1 cellular context compared by ENCODE assay signal in the genomic region with DNA sequence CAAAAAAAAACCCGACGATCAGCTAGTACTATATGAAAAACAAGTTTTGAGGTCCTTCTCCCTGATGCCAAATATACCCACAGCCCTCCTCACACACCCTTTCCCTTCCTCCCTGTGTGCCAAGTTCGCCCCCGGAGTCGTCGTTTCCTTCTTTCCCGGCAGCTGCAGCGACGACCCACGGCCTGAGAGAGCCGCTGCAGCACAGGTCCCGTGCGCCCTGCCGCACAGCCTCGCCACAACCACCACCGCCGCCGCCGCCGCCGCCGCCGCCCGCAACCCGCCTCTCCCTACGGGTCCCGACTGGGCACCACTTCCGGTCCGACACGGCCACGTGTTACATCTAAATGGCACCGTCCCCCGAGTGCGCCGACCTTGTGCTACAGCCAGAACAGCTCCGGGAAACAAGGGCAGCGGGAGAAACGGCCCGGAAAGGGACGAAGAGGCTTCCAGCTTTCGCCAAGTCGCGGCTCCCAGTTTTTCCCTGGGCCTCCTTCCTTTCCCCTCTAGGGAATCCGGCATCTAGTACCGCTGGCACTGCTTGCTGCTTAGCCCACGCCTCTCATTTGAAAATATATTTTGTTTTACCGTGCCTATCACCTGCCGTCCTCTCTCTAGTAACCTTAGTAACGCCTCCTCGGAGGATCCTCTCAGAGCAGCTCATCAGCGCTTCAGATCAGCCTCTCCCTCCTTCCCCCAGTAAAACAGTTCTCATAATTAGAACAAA.
TF ChIP-seq lines count a peak whose summit lies in the region.

A gene with protein sequence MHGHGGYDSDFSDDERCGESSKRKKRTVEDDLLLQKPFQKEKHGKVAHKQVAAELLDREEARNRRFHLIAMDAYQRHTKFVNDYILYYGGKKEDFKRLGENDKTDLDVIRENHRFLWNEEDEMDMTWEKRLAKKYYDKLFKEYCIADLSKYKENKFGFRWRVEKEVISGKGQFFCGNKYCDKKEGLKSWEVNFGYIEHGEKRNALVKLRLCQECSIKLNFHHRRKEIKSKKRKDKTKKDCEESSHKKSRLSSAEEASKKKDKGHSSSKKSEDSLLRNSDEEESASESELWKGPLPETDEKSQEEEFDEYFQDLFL (minus strand): TSS at position 315 of the 724 bp plus-strand sequence. CDS start 2,486 bp downstream, outside the sequence.

TF ChIP-seq in HepG2, 621 proteins besides CTCF, POLR2A, EP300 and RAD21 (continued from another document and continues in another):
- TF ChIP-seq, protein P1, sequence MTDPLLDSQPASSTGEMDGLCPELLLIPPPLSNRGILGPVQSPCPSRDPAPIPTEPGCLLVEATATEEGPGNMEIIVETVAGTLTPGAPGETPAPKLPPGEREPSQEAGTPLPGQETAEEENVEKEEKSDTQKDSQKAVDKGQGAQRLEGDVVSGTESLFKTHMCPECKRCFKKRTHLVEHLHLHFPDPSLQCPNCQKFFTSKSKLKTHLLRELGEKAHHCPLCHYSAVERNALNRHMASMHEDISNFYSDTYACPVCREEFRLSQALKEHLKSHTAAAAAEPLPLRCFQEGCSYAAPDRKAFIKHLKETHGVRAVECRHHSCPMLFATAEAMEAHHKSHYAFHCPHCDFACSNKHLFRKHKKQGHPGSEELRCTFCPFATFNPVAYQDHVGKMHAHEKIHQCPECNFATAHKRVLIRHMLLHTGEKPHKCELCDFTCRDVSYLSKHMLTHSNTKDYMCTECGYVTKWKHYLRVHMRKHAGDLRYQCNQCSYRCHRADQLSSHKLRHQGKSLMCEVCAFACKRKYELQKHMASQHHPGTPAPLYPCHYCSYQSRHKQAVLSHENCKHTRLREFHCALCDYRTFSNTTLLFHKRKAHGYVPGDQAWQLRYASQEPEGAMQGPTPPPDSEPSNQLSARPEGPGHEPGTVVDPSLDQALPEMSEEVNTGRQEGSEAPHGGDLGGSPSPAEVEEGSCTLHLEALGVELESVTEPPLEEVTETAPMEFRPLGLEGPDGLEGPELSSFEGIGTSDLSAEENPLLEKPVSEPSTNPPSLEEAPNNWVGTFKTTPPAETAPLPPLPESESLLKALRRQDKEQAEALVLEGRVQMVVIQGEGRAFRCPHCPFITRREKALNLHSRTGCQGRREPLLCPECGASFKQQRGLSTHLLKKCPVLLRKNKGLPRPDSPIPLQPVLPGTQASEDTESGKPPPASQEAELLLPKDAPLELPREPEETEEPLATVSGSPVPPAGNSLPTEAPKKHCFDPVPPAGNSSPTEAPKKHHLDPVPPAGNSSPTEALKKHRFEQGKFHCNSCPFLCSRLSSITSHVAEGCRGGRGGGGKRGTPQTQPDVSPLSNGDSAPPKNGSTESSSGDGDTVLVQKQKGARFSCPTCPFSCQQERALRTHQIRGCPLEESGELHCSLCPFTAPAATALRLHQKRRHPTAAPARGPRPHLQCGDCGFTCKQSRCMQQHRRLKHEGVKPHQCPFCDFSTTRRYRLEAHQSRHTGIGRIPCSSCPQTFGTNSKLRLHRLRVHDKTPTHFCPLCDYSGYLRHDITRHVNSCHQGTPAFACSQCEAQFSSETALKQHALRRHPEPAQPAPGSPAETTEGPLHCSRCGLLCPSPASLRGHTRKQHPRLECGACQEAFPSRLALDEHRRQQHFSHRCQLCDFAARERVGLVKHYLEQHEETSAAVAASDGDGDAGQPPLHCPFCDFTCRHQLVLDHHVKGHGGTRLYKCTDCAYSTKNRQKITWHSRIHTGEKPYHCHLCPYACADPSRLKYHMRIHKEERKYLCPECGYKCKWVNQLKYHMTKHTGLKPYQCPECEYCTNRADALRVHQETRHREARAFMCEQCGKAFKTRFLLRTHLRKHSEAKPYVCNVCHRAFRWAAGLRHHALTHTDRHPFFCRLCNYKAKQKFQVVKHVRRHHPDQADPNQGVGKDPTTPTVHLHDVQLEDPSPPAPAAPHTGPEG (CRISPR knock-in tag; IDR thresholded peaks at IDR 0.05): no peak
- peak; percentile 61; the same call in 1 of the 2 replicates for TF ChIP-seq ZFP90 (CRISPR knock-in tag; IDR thresholded peaks at IDR 0.05; ENCODE audit: borderline replicate concordance)
- no peak for TF ChIP-seq PCBP2 (optimal IDR thresholded peaks at IDR 0.05; ENCODE audit: low read depth, low read length, poor library complexity, severe bottlenecking)
- TF ChIP-seq ZIK1 (CRISPR knock-in tag; IDR thresholded peaks at IDR 0.05; ENCODE audit: borderline replicate concordance, low read depth): peak; percentile 66; the same call in 1 of the 2 replicates
- peak; percentile 82; the same call in 1 of the 2 replicates for TF ChIP-seq MAF1 (CRISPR knock-in tag; IDR thresholded peaks at IDR 0.05; ENCODE audit: borderline replicate concordance)
- peak; percentile 74 for TF ChIP-seq ESRRA (CRISPR knock-in tag; IDR thresholded peaks at IDR 0.05; ENCODE audit: low read depth)
- peak; percentile 91; the same call in 2 of the 3 replicates for TF ChIP-seq MXI1 (IDR thresholded peaks at IDR 0.05; ENCODE audit: borderline replicate concordance, low read depth, low read length)
- peak; percentile 83 for TF ChIP-seq ELF1 (CRISPR knock-in tag; IDR thresholded peaks at IDR 0.05)
- TF ChIP-seq XBP1 (CRISPR knock-in tag; IDR thresholded peaks at IDR 0.05): peak; percentile 53; the same call in 1 of the 2 replicates
- TF ChIP-seq, protein P2, sequence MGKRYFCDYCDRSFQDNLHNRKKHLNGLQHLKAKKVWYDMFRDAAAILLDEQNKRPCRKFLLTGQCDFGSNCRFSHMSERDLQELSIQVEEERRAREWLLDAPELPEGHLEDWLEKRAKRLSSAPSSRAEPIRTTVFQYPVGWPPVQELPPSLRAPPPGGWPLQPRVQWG (CRISPR knock-in tag; IDR thresholded peaks at IDR 0.05; ENCODE audit: borderline replicate concordance, low read depth): no peak
- TF ChIP-seq, protein P3, sequence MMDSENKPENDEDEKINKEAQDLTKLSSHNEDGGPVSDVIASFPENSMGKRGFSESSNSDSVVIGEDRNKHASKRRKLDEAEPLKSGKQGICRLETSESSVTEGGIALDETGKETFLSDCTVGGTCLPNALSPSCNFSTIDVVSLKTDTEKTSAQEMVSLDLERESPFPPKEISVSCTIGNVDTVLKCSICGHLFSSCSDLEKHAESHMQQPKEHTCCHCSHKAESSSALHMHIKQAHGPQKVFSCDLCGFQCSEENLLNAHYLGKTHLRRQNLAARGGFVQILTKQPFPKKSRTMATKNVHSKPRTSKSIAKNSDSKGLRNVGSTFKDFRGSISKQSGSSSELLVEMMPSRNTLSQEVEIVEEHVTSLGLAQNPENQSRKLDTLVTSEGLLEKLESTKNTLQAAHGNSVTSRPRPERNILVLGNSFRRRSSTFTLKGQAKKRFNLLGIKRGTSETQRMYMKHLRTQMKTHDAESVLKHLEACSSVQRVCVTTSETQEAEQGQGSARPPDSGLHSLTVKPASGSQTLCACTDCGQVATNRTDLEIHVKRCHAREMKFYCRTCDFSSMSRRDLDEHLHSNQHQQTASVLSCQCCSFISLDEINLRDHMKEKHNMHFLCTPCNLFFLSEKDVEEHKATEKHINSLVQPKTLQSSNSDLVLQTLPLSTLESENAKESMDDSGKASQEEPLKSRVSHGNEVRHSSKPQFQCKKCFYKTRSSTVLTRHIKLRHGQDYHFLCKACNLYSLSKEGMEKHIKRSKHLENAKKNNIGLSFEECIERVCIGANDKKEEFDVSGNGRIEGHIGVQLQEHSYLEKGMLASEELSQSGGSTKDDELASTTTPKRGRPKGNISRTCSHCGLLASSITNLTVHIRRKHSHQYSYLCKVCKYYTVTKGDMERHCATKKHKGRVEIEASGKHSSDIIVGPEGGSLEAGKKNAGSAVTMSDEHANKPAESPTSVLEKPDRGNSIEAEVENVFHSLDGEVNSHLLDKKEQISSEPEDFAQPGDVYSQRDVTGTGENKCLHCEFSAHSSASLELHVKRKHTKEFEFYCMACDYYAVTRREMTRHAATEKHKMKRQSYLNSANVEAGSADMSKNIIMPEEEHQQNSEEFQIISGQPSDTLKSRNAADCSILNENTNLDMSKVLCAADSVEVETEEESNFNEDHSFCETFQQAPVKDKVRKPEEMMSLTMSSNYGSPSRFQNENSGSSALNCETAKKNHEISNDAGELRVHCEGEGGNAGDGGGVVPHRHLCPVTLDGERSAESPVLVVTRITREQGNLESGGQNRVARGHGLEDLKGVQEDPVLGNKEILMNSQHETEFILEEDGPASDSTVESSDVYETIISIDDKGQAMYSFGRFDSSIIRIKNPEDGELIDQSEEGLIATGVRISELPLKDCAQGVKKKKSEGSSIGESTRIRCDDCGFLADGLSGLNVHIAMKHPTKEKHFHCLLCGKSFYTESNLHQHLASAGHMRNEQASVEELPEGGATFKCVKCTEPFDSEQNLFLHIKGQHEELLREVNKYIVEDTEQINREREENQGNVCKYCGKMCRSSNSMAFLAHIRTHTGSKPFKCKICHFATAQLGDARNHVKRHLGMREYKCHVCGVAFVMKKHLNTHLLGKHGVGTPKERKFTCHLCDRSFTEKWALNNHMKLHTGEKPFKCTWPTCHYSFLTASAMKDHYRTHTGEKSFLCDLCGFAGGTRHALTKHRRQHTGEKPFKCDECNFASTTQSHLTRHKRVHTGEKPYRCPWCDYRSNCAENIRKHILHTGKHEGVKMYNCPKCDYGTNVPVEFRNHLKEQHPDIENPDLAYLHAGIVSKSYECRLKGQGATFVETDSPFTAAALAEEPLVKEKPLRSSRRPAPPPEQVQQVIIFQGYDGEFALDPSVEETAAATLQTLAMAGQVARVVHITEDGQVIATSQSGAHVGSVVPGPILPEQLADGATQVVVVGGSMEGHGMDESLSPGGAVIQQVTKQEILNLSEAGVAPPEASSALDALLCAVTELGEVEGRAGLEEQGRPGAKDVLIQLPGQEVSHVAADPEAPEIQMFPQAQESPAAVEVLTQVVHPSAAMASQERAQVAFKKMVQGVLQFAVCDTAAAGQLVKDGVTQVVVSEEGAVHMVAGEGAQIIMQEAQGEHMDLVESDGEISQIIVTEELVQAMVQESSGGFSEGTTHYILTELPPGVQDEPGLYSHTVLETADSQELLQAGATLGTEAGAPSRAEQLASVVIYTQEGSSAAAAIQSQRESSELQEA (CRISPR knock-in tag; IDR thresholded peaks at IDR 0.05; ENCODE audit: not compliant biosample characterization): peak; percentile 47
- TF ChIP-seq TCF7 (IDR thresholded peaks at IDR 0.05; ENCODE audit: low read depth): no peak
- TF ChIP-seq DNMT3B (CRISPR knock-in tag; conservative IDR thresholded peaks at IDR 0.05): peak; percentile 77; the same call in 1 of the 2 replicates
- peak; percentile 77 for TF ChIP-seq MED1 (CRISPR knock-in tag; IDR thresholded peaks at IDR 0.05)
- TF ChIP-seq ZNF496 (CRISPR knock-in tag; IDR thresholded peaks at IDR 0.05; ENCODE audit: insufficient replicate concordance): no peak
- peak; percentile 80; the same call in 1 of the 2 replicates for TF ChIP-seq ZNF329 (CRISPR knock-in tag; IDR thresholded peaks at IDR 0.05; ENCODE audit: low read depth)
- no peak for TF ChIP-seq NBN (conservative IDR thresholded peaks at IDR 0.05)
- no peak for TF ChIP-seq ZNF570 (CRISPR knock-in tag; IDR thresholded peaks at IDR 0.05; ENCODE audit: borderline replicate concordance)
- peak; percentile 99 for TF ChIP-seq YEATS4 (CRISPR knock-in tag; IDR thresholded peaks at IDR 0.05; ENCODE audit: borderline replicate concordance)
- TF ChIP-seq ZSCAN20 (CRISPR knock-in tag; IDR thresholded peaks at IDR 0.05; ENCODE audit: borderline replicate concordance): no peak
- peak; percentile 61; the same call in 1 of the 2 replicates for TF ChIP-seq SP140L (CRISPR knock-in tag; IDR thresholded peaks at IDR 0.05; ENCODE audit: borderline replicate concordance)
- TF ChIP-seq THAP11 (CRISPR knock-in tag; IDR thresholded peaks at IDR 0.05): peak; percentile 96
- peak; percentile 61; the same call in 1 of the 2 replicates for TF ChIP-seq HIVEP1 (CRISPR knock-in tag; IDR thresholded peaks at IDR 0.05)
- TF ChIP-seq ZSCAN9 (CRISPR knock-in tag; IDR thresholded peaks at IDR 0.05; ENCODE audit: borderline replicate concordance): peak; percentile 71; the same call in 1 of the 2 replicates
- TF ChIP-seq ARID2 (CRISPR knock-in tag; IDR thresholded peaks at IDR 0.05; ENCODE audit: borderline replicate concordance): peak; percentile 73; the same call in 1 of the 2 replicates
- TF ChIP-seq, protein P4, sequence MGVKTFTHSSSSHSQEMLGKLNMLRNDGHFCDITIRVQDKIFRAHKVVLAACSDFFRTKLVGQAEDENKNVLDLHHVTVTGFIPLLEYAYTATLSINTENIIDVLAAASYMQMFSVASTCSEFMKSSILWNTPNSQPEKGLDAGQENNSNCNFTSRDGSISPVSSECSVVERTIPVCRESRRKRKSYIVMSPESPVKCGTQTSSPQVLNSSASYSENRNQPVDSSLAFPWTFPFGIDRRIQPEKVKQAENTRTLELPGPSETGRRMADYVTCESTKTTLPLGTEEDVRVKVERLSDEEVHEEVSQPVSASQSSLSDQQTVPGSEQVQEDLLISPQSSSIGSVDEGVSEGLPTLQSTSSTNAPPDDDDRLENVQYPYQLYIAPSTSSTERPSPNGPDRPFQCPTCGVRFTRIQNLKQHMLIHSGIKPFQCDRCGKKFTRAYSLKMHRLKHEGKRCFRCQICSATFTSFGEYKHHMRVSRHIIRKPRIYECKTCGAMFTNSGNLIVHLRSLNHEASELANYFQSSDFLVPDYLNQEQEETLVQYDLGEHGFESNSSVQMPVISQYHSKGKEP (CRISPR knock-in tag; IDR thresholded peaks at IDR 0.05): no peak
- TF ChIP-seq, protein P5, sequence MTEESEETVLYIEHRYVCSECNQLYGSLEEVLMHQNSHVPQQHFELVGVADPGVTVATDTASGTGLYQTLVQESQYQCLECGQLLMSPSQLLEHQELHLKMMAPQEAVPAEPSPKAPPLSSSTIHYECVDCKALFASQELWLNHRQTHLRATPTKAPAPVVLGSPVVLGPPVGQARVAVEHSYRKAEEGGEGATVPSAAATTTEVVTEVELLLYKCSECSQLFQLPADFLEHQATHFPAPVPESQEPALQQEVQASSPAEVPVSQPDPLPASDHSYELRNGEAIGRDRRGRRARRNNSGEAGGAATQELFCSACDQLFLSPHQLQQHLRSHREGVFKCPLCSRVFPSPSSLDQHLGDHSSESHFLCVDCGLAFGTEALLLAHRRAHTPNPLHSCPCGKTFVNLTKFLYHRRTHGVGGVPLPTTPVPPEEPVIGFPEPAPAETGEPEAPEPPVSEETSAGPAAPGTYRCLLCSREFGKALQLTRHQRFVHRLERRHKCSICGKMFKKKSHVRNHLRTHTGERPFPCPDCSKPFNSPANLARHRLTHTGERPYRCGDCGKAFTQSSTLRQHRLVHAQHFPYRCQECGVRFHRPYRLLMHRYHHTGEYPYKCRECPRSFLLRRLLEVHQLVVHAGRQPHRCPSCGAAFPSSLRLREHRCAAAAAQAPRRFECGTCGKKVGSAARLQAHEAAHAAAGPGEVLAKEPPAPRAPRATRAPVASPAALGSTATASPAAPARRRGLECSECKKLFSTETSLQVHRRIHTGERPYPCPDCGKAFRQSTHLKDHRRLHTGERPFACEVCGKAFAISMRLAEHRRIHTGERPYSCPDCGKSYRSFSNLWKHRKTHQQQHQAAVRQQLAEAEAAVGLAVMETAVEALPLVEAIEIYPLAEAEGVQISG (CRISPR knock-in tag; IDR thresholded peaks at IDR 0.05): peak; percentile 97
- TF ChIP-seq, protein P6, sequence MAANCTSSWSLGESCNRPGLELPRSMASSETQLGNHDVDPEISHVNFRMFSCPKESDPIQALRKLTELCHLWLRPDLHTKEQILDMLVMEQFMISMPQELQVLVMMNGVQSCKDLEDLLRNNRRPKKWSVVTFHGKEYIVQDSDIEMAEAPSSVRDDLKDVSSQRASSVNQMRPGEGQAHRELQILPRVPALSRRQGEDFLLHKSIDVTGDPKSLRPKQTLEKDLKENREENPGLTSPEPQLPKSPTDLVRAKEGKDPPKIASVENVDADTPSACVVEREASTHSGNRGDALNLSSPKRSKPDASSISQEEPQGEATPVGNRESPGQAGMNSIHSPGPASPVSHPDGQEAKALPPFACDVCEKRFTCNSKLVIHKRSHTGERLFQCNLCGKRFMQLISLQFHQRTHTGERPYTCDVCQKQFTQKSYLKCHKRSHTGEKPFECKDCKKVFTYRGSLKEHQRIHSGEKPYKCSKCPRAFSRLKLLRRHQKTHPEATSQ (CRISPR knock-in tag; IDR thresholded peaks at IDR 0.05; ENCODE audit: borderline replicate concordance): peak; percentile 71; the same call in 1 of the 2 replicates
